In genomic region chr19:46976845-46977320, GRCh38 we compare ENCODE assay signal across 9 cellular contexts. TPM values are rescaled to one million over a fixed set of nuclear protein-coding genes. Genes with fewer than 3 reads are reported as not detected.
DNase-seq lines count a peak whose midpoint lies in the region; ATAC-seq and TF ChIP-seq lines count a peak whose summit lies in the region.
"Had no signal": no experiment of that assay in that cellular context is flagged by ENCODE, and none has a peak within 500 bp of the region (broad histone marks: within the 10 kb centered on the region; RNA-seq: fewer than 3 reads in every experiment).

No MANE protein-coding gene starts in this region.

- 60 to 68% methylated on average over 8 of the region's 8 CpGs for WGBS in sigmoid colon, 2 donors

- ATAC-seq in WTC11: peak; percentile 52
- peak; percentile 55 for ATAC-seq in left ventricle myocardium superior
- ATAC-seq in GM18909 (IDR thresholded peaks at IDR 0.05; ENCODE audit: poor library complexity, unreplicated experiment): no peak
- ATAC-seq in GM19397 (IDR thresholded peaks at IDR 0.05; ENCODE audit: unreplicated experiment): no peak
- ATAC-seq: stimulated activated naive CD8-positive, alpha-beta T cell treated with anti-CD3 and anti-CD28 coated beads, Interleukin-15, amount 100 ng/mL, for 72 hours had no signal

- intact Hi-C loops in left ventricle myocardium superior (cut with micrococcal nuclease): no loop called here
- intact Hi-C loops in sigmoid colon (cut with DNase I): loop anchor here (5.0 kb wide), 1 partner anchor 65 kb away; no protein-coding TSS in a partner anchor

- peak overlapping the region; percentile 79 to 92 (median 84) for H3K27ac ChIP-seq in sigmoid colon

- H3K4me1 Mint-ChIP-seq in WTC11: peaks cover 46% of the 10 kb centered on the region

- DNase-seq in GM04503 (ENCODE audit: low read depth): peak; percentile 80
- peak; percentile 49 for DNase-seq in WTC11 (ENCODE audit: low spot score)
- peak; percentile 70 for DNase-seq in left ventricle myocardium superior
- DNase-seq in sigmoid colon: peak; percentile 73
- DNase-seq in NCI-H2196 (lab: John Stamatoyannopoulos, UW; ENCODE audit: unreplicated experiment): no peak
- no peak for DNase-seq in activated CD8-positive, alpha-beta memory T cell treated with anti-CD3 and anti-CD28 coated beads, Interleukin-2, amount 50 U/mL, for 48 hours
- DNase-seq: stimulated activated naive CD8-positive, alpha-beta T cell treated with anti-CD3 and anti-CD28 coated beads, Interleukin-15, amount 100 ng/mL, for 72 hours had no signal

- no peak overlapping the region for H3K4me3 Mint-ChIP-seq in WTC11
- H3K4me3 Mint-ChIP-seq: stimulated activated naive CD8-positive, alpha-beta T cell treated with anti-CD3 and anti-CD28 coated beads, Interleukin-15, amount 100 ng/mL, for 72 hours had no signal

- H3K9me3 Mint-ChIP-seq in WTC11: no peaks in the 10 kb centered on the region
- H3K9me3 Mint-ChIP-seq: stimulated activated naive CD8-positive, alpha-beta T cell treated with anti-CD3 and anti-CD28 coated beads, Interleukin-15, amount 100 ng/mL, for 72 hours had no signal

- H3K27me3 Mint-ChIP-seq in WTC11 (ENCODE audit: low read depth): no peaks in the 10 kb centered on the region
- H3K27me3 Mint-ChIP-seq: stimulated activated naive CD8-positive, alpha-beta T cell treated with anti-CD3 and anti-CD28 coated beads, Interleukin-15, amount 100 ng/mL, for 72 hours had no signal

- no peaks in the 10 kb centered on the region for H3K27me3 ChIP-seq in sigmoid colon

- peak overlapping the region; percentile 91 for H3K27ac Mint-ChIP-seq in WTC11

- TF ChIP-seq CTCF in WTC11 (IDR thresholded peaks at IDR 0.05) (no peak), sigmoid colon (IDR thresholded peaks at IDR 0.05) (no peak)

- H3K4me1 ChIP-seq in sigmoid colon: peaks cover 0 to 78% (median 59%) of the 10 kb centered on the region in 4 donors

- TF ChIP-seq EP300 in sigmoid colon (IDR thresholded peaks at IDR 0.05): no peak

- no peak overlapping the region for H3K4me3 ChIP-seq in sigmoid colon

- TF ChIP-seq POLR2A in sigmoid colon (IDR thresholded peaks at IDR 0.05): no peak

- POLR2A ChIA-PET in WTC11 (lab: Charles Lee): no interaction called here

- H3K9me3 ChIP-seq in sigmoid colon: no peaks in the 10 kb centered on the region

- H3K36me3 Mint-ChIP-seq in WTC11: no peaks in the 10 kb centered on the region

- no peaks in the 10 kb centered on the region for H3K36me3 ChIP-seq in sigmoid colon

- CTCF ChIA-PET in WTC11 (lab: Charles Lee): interaction anchor here (0.5 to 3.7 kb wide), 11 partner anchors 9 to 353 kb away, joined by 3 to 23 read pairs (median 5); partner anchors contain the start of gene NPAS1

TF ChIP-seq in WTC11, 78 proteins besides CTCF, POLR2A, EP300 and RAD21:
- TF ChIP-seq SMAD3 (CRISPR knock-in tag; IDR thresholded peaks at IDR 0.05; ENCODE audit: borderline replicate concordance): no peak

RNA-seq across cellular contexts. Expression of gene NPAS1, which starts 42.8 kb away (rescaled TPM):
- total RNA-seq in WTC11 (2021): 6.8 to 11.1 TPM (median 10.3 TPM) in 3 replicates
- total RNA-seq in left ventricle myocardium superior: 0.32 TPM
- 1 to 10 TPM in 1 of 4 donors, under 1 TPM in 1, not detected in 2; 0.28 to 1.4 TPM for total RNA-seq in sigmoid colon
- under 1 TPM in 2 of 3 donors, not detected in 1; 0.77 to 0.92 TPM for polyA plus RNA-seq in sigmoid colon

Comparison
In these comparisons a context has a peak if more than half of its experiments do, and no peak if none do; other contexts are left out.
1. DNase-seq: peak in GM04503 (single experiment), WTC11 (single experiment), left ventricle myocardium superior (single experiment) and sigmoid colon (single experiment); none in NCI-H2196 (single experiment) and activated CD8-positive, alpha-beta memory T cell treated with anti-CD3 and anti-CD28 coated beads, Interleukin-2, amount 50 U/mL, for 48 hours (single experiment).
2. ATAC-seq: peak in WTC11 (single experiment) and left ventricle myocardium superior (single experiment); none in GM18909 (single experiment) and GM19397 (single experiment).